ENCODE assay signal across 19 cellular contexts in the genomic region with DNA sequence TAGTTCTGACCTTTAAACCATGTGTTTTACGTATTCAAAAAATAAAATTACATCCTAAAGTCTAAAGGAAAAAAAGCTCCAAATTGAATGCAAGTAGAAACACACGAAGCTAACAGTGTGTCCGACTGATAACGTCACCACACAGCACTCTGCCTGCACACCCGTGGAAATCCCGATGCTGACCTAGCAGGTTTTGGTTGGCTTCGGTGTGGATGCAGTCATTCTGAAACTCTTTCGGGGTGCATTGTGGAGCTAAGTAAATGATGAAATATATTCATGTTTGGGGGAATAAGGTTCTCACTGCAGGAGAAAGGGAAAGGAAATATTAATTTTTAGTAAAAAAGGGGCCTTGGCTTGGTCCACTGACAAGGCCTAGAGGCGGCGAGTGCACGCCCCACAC. TPM values are rescaled to one million over a fixed set of nuclear protein-coding genes. Genes with fewer than 3 reads are reported as not detected.
DNase-seq lines count a peak whose midpoint lies in the region; ATAC-seq and TF ChIP-seq lines count a peak whose summit lies in the region.
"Had no signal": no experiment of that assay in that cellular context is flagged by ENCODE, and none has a peak within 500 bp of the region (broad histone marks: within the 10 kb centered on the region; RNA-seq: fewer than 3 reads in every experiment).

No MANE protein-coding gene starts in this region.

- ATAC-seq in natural killer cell (no peak), GM21381 (IDR thresholded peaks at IDR 0.05; ENCODE audit: unreplicated experiment) (no peak)
- no peak for ATAC-seq in natural killer cell treated with Interleukin-12 subunit alpha and Interleukin-12 subunit beta and Interleukin-15 and Interleukin-18, amount 100 ng/mL, for 72 hours
- ATAC-seq: Right ventricle myocardium inferior had no signal

- H3K4me1 Mint-ChIP-seq in natural killer cell (peaks cover 8 to 9% of the 10 kb centered on the region in 2 donors), mesothelial cell of epicardium (peaks cover 6% of the 10 kb centered on the region), type B pancreatic cell (ENCODE audit: unreplicated experiment) (peaks cover 7% of the 10 kb centered on the region)
- H3K4me1 Mint-ChIP-seq in natural killer cell treated with Interleukin-12 subunit alpha and Interleukin-12 subunit beta and Interleukin-15 and Interleukin-18, amount 100 ng/mL, for 72 hours (ENCODE audit: low read depth in 2 of 2), result peaks cover 4% of the 10 kb centered on the region in 2 donors

- H3K9me3 Mint-ChIP-seq in natural killer cell, result no peaks in the 10 kb centered on the region
- H3K9me3 Mint-ChIP-seq in natural killer cell treated with Interleukin-12 subunit alpha and Interleukin-12 subunit beta and Interleukin-15 and Interleukin-18, amount 100 ng/mL, for 72 hours, result no peaks in the 10 kb centered on the region
- no peaks in the 10 kb centered on the region for H3K9me3 Mint-ChIP-seq in mesothelial cell of epicardium
- H3K9me3 Mint-ChIP-seq in type B pancreatic cell, result no peaks in the 10 kb centered on the region

- peak overlapping the region; percentile 29 for H3K4me3 Mint-ChIP-seq in natural killer cell
- H3K4me3 Mint-ChIP-seq in natural killer cell treated with Interleukin-12 subunit alpha and Interleukin-12 subunit beta and Interleukin-15 and Interleukin-18, amount 100 ng/mL, for 72 hours, result no peak overlapping the region
- peak overlapping the region; percentile 44 for H3K4me3 Mint-ChIP-seq in mesothelial cell of epicardium
- peak overlapping the region; percentile 81 for H3K4me3 Mint-ChIP-seq in type B pancreatic cell

- no peak for DNase-seq in natural killer cell
- no peak for DNase-seq in natural killer cell treated with Interleukin-12 subunit alpha and Interleukin-12 subunit beta and Interleukin-15 and Interleukin-18, amount 100 ng/mL, for 72 hours (ENCODE audit: low spot score)
- DNase-seq in cerebellar cortex (ENCODE audit: low spot score), result peak; percentile 55
- no peak for DNase-seq in mesothelial cell of epicardium (ENCODE audit: low spot score in 2 of 2, unreplicated experiment in 2 of 2)
- no peak for DNase-seq in type B pancreatic cell (ENCODE audit: extremely low spot score, unreplicated experiment)
- DNase-seq in NCI-H1092 (lab: John Stamatoyannopoulos, UW), result no peak
- no peak for DNase-seq in stimulated activated CD4-positive, alpha-beta T cell treated with anti-CD3 and anti-CD28 coated beads, Interleukin-2, amount 100 ng/mL, for 24 hours
- DNase-seq: ACHN; DMS79; Karpas-422; NCI-H1092 treated with DMSO at 0.1 percent for 48 hours; NCI-H2081; NCI-H510A; NCI-H748 treated with DMSO at 0.1 percent for 48 hours; NK-92 treated with Interleukin-12 subunit alpha and Interleukin-12 subunit beta, amount 100 ng/mL, for 24 hours had no signal

- intact Hi-C loops in natural killer cell (cut with micrococcal nuclease), result loop anchor here (10.0 kb wide), 1 partner anchor 108 kb away; no protein-coding TSS in a partner anchor

- H3K27ac Mint-ChIP-seq in natural killer cell, result no peak overlapping the region
- no peak overlapping the region for H3K27ac Mint-ChIP-seq in natural killer cell treated with Interleukin-12 subunit alpha and Interleukin-12 subunit beta and Interleukin-15 and Interleukin-18, amount 100 ng/mL, for 72 hours
- no peak overlapping the region for H3K27ac Mint-ChIP-seq in mesothelial cell of epicardium
- no peak overlapping the region for H3K27ac Mint-ChIP-seq in type B pancreatic cell

- H3K36me3 Mint-ChIP-seq in natural killer cell (no peaks in the 10 kb centered on the region), mesothelial cell of epicardium (no peaks in the 10 kb centered on the region), type B pancreatic cell (no peaks in the 10 kb centered on the region)
- no peaks in the 10 kb centered on the region for H3K36me3 Mint-ChIP-seq in natural killer cell treated with Interleukin-12 subunit alpha and Interleukin-12 subunit beta and Interleukin-15 and Interleukin-18, amount 100 ng/mL, for 72 hours

- H3K27me3 Mint-ChIP-seq in natural killer cell (ENCODE audit: low read depth in 2 of 2) (peaks cover 22 to 31% of the 10 kb centered on the region in 2 donors), mesothelial cell of epicardium (ENCODE audit: low read depth) (peaks cover 28% of the 10 kb centered on the region), type B pancreatic cell (peaks cover 21% of the 10 kb centered on the region)
- H3K27me3 Mint-ChIP-seq in natural killer cell treated with Interleukin-12 subunit alpha and Interleukin-12 subunit beta and Interleukin-15 and Interleukin-18, amount 100 ng/mL, for 72 hours, result peaks cover 23 to 29% of the 10 kb centered on the region in 2 donors

- TF ChIP-seq CTCF in natural killer cell (IDR thresholded peaks at IDR 0.05), result no peak
- TF ChIP-seq CTCF in mesothelial cell of epicardium (IDR thresholded peaks at IDR 0.05; ENCODE audit: unreplicated experiment), result no peak
- no peak for TF ChIP-seq CTCF in type B pancreatic cell (conservative IDR thresholded peaks at IDR 0.05)

RNA-seq across cellular contexts. Expression of a gene that starts 2.0 kb away (rescaled TPM):
- not detected for total RNA-seq in natural killer cell
- not detected for total RNA-seq in natural killer cell treated with Interleukin-12 subunit alpha and Interleukin-12 subunit beta and Interleukin-15 and Interleukin-18, amount 100 ng/mL, for 72 hours
- total RNA-seq in mesothelial cell of epicardium, result 0.36 to 0.58 TPM (median 0.42 TPM) in 3 replicates
- 0.36 and 0.77 TPM in 2 replicates for total RNA-seq in type B pancreatic cell (ENCODE audit: low replicate concordance)
- total RNA-seq: HT1080, MCF 10A had no signal
